ENCODE assay signal across 21 cellular contexts in the genomic region with DNA sequence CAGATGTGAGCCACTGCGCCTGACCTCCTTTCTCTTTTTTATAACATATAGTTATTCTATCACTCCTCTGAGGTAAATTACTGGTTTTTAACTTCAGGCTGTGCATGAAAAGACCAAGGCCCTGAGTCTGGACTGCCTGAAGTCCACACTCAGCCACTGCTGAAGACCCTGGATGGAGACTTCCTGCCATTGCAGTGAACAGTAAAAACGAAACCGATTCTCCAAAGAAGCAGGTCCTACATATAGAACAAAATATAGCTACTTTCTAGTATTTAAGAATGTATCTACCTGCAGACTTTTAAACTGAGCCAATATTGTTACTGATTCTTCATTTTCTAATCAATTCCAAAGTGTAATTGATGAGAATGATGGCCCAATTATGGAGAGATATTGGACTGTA.
"Had no signal": no experiment of that assay in that cellular context is flagged by ENCODE, and none has a peak within 500 bp of the region (broad histone marks: within the 10 kb centered on the region; RNA-seq: fewer than 3 reads in every experiment).

No MANE protein-coding gene starts in this region.

- H3K27ac ChIP-seq: SJCRH30 had no signal

- H3K4me3 ChIP-seq: SJCRH30 had no signal

- H3K27me3 ChIP-seq: SJCRH30 had no signal

- DNase-seq: KBM-7, NCI-H1092, NCI-H1105 treated with DMSO at 0.1 percent for 48 hours, NCI-H1417 treated with DMSO at 0.1 percent for 48 hours, NCI-H146, NCI-H1694 treated with DMSO at 0.1 percent for 48 hours, NCI-H1930, NCI-H2081, NCI-H2107, NCI-H345, NCI-H446 treated with DMSO at 0.1 percent for 48 hours, NCI-H510A treated with DMSO at 0.1 percent for 48 hours, NCI-H526 treated with DMSO at 0.1 percent for 48 hours, NCI-H748 treated with DMSO at 0.1 percent for 48 hours, PC-3, SHP77 treated with DMSO at 0.1 percent for 48 hours, SJCRH30, T-helper 1 cell had no signal

- ATAC-seq: Panc1, PC-3, Right ventricle myocardium inferior, SK-N-SH treated with all-trans-retinoic acid at 6 μM for 48 hours had no signal

- H3K9me3 ChIP-seq: SJCRH30 had no signal

- H3K36me3 ChIP-seq: SJCRH30 had no signal
